ENCODE assay signal across 8 cellular contexts in genomic region chr6:28141500-28142329, GRCh38. TPM values are rescaled to one million over a fixed set of nuclear protein-coding genes. Genes with fewer than 3 reads are reported as not detected.
DNase-seq lines count a peak whose midpoint lies in the region; ATAC-seq and TF ChIP-seq lines count a peak whose summit lies in the region.

ZKSCAN8 (plus strand) TSS chr6:28141883; CDS start chr6:28148408, 6,525 bp downstream.

- no peaks in the 10 kb centered on the region for H3K9me3 ChIP-seq in heart right ventricle

- H3K27ac ChIP-seq in heart right ventricle = peak within 1 kb of the TSS; percentile 20 to 91 (median 80)

- H3K27me3 ChIP-seq in heart right ventricle = no peaks in the 10 kb centered on the region

- ATAC-seq in HG02884 (IDR thresholded peaks at IDR 0.05; ENCODE audit: unreplicated experiment) (peak; percentile 78), heart right ventricle (peak; percentile 85 to 95 (median 90))

- H3K4me3 ChIP-seq in heart right ventricle = peak within 1 kb of the TSS; percentile 76 to 95 (median 88)

- peaks cover 0 to 46% (median 31%) of the 10 kb centered on the region in 9 donors for H3K4me1 ChIP-seq in heart right ventricle

- intact Hi-C loops in heart right ventricle (cut with DNase I) = loop anchor here in 5 of 10 donors (2.0 to 5.0 kb wide), 4 partner anchors 76 to 216 kb away; partner anchors contain the start of gene ZSCAN9 (in 3 of the 5)
- intact Hi-C loops in posterior cingulate gyrus (cut with DNase I) = loop anchor here (1.0 to 2.0 kb wide), 2 partner anchors 17 to 215 kb away; partner anchors contain the start of gene ZSCAN16

- DNase-seq in NCI-H1694 (lab: John Stamatoyannopoulos, UW) (peak; percentile 73), T-helper 1 cell (peak; percentile 55 to 86 (median 65)), amniotic epithelial cell (ENCODE audit: low read depth) (peak; percentile 86), heart right ventricle (peak; percentile 70 to 81), posterior cingulate gyrus (peak; percentile 69 to 97 (median 80)), ureter (ENCODE audit: low spot score) (peak; percentile 76)

- peak; percentile 82 for TF ChIP-seq POLR2A in GM15510 (IDR thresholded peaks at IDR 0.05; ENCODE audit: borderline replicate concordance, extremely low read depth, insufficient read length)

- no peak for TF ChIP-seq CTCF in heart right ventricle (IDR thresholded peaks at IDR 0.05)

- 0% methylated on average over 52 of the region's 52 CpGs for WGBS in heart right ventricle, 2 donors

- H3K36me3 ChIP-seq in heart right ventricle = peaks cover 0 to 32% (median 5%) of the 10 kb centered on the region in 9 donors

RNA-seq across cellular contexts. Expression of gene ZKSCAN8, which starts in this region (rescaled TPM):
- total RNA-seq in heart right ventricle (10 to 100 TPM; 11.8 to 18.5 (median 14.8) TPM), ureter (28.6 TPM)
- 1 to 10 TPM; 2.7 to 4.2 TPM for polyA plus RNA-seq in heart right ventricle

Comparison
In these comparisons a context has a peak if more than half of its experiments do, and no peak if none do; other contexts are left out.
1. Peak in every context shown above with its lines: DNase-seq, ATAC-seq, H3K4me3 ChIP-seq and H3K27ac ChIP-seq.